13 cellular contexts compared by ENCODE assay signal in genomic region chr15:67118808-67119207, GRCh38. TPM values are rescaled to one million over a fixed set of nuclear protein-coding genes. Genes with fewer than 3 reads are reported as not detected.
DNase-seq lines count a peak whose midpoint lies in the region; ATAC-seq and TF ChIP-seq lines count a peak whose summit lies in the region.
"Had no signal": no experiment of that assay in that cellular context is flagged by ENCODE, and none has a peak within 500 bp of the region (broad histone marks: within the 10 kb centered on the region; RNA-seq: fewer than 3 reads in every experiment).

No MANE protein-coding gene starts in this region.

- peak overlapping the region; percentile 87 for H3K4me2 ChIP-seq in BLaER1
- H3K4me2 ChIP-seq in HCT116 (ENCODE audit: low read length) = peak overlapping the region; percentile 18

- CTCF ChIA-PET in HCT116 (lab: Charles Lee) = interaction anchor here (4.3 kb wide), 1 partner anchor 172 kb away, joined by 13 read pairs; no protein-coding TSS in a partner anchor

- H3K4me1 ChIP-seq in BLaER1 = peaks cover 100% of the 10 kb centered on the region
- H3K4me1 ChIP-seq in HCT116 (ENCODE audit: control insufficient read depth in 1 of 2, insufficient read depth in 2 of 2, low read length in 2 of 2) = peaks cover 93 to 100% of the 10 kb centered on the region in 2 experiments

- ATAC-seq in HCT116 = no peak
- no peak for ATAC-seq in activated naive CD8-positive, alpha-beta T cell treated with anti-CD3 and anti-CD28 coated beads, Interleukin-2, amount 50 U/mL, for 24 hours
- ATAC-seq in naive B cell (ENCODE audit: low read depth in 2 of 2) = no peak
- ATAC-seq in HG02642 (IDR thresholded peaks at IDR 0.05; ENCODE audit: poor library complexity, unreplicated experiment) = no peak
- ATAC-seq in GM18505 (IDR thresholded peaks at IDR 0.05; ENCODE audit: unreplicated experiment) = no peak

- RAD21 ChIA-PET in HCT116 (lab: Charles Lee; ENCODE audit: low non-redundant PET in 1 of 2, low total read pairs in 2 of 2, uncharacterized antibody in 2 of 2, unreplicated experiment in 2 of 2) = no interaction called here

- no peak for TF ChIP-seq RAD21 in HCT116 (IDR thresholded peaks at IDR 0.05; ENCODE audit: low read depth)

- no peak overlapping the region for H2AFZ ChIP-seq in HCT116 (ENCODE audit: low read depth, low read length, poor library complexity, severe bottlenecking)

- H3K9me3 Mint-ChIP-seq in activated naive CD8-positive, alpha-beta T cell treated with anti-CD3 and anti-CD28 coated beads, Interleukin-2, amount 50 U/mL, for 24 hours = peaks cover 4% of the 10 kb centered on the region
- H3K9me3 Mint-ChIP-seq in naive B cell = no peaks in the 10 kb centered on the region

- peaks cover 100% of the 10 kb centered on the region for H3K79me2 ChIP-seq in HCT116 (ENCODE audit: insufficient read depth, low read length)

- no peak for TF ChIP-seq CTCF in HCT116 (IDR thresholded peaks at IDR 0.05 in 2 of 3, conservative IDR thresholded peaks at IDR 0.05 in 1 of 3; ENCODE audit: borderline replicate concordance in 1 of 3, insufficient read depth in 1 of 3, low read depth in 2 of 3, low read length in 2 of 3)

- POLR2A ChIA-PET in HCT116 (lab: Charles Lee) = interaction anchor here (1.7 kb wide), 1 partner anchor 12 kb away, joined by 4 read pairs; no protein-coding TSS in a partner anchor

- peaks cover 89% of the 10 kb centered on the region for H4K20me1 ChIP-seq in BLaER1
- H4K20me1 ChIP-seq in HCT116 (ENCODE audit: insufficient read depth) = no peaks in the 10 kb centered on the region

- H3K27me3 Mint-ChIP-seq in activated naive CD8-positive, alpha-beta T cell treated with anti-CD3 and anti-CD28 coated beads, Interleukin-2, amount 50 U/mL, for 24 hours = no peaks in the 10 kb centered on the region
- no peaks in the 10 kb centered on the region for H3K27me3 Mint-ChIP-seq in naive B cell

- no peak for TF ChIP-seq POLR2A in HCT116 (IDR thresholded peaks at IDR 0.05; ENCODE audit: borderline replicate concordance, extremely low read depth, insufficient read depth, insufficient read length)
- no peak for TF ChIP-seq POLR2A in GM18505 (IDR thresholded peaks at IDR 0.05; ENCODE audit: borderline replicate concordance, extremely low read depth, insufficient read depth, insufficient read length)

- peak overlapping the region; percentile 93 for H3K27ac Mint-ChIP-seq in activated naive CD8-positive, alpha-beta T cell treated with anti-CD3 and anti-CD28 coated beads, Interleukin-2, amount 50 U/mL, for 24 hours
- peak overlapping the region in 5 of 6 donors; percentile 92 to 99 (median 98) for H3K27ac Mint-ChIP-seq in naive B cell

- H3K4me3 ChIP-seq in BLaER1 (no peak overlapping the region), HCT116 (replicated peaks in 1 of 2; ENCODE audit: low read depth in 1 of 2, low read length in 2 of 2) (no peak overlapping the region), H7 (ENCODE audit: insufficient read depth, low read depth, low read length) (no peak overlapping the region)
- H3K4me3 ChIP-seq: cardiac muscle cell, esophagus muscularis mucosa had no signal

- no peaks in the 10 kb centered on the region for H3K9me2 ChIP-seq in HCT116 (ENCODE audit: insufficient read depth)

- H3K9ac ChIP-seq in BLaER1 = no peak overlapping the region
- H3K9ac ChIP-seq in HCT116 (ENCODE audit: low read length) = peak overlapping the region; percentile 2; the same call in 1 of the 2 replicates

- H3K9me3 ChIP-seq in BLaER1 (no peaks in the 10 kb centered on the region), HCT116 (ENCODE audit: control insufficient read depth in 1 of 2, insufficient read depth in 1 of 2, low read depth in 1 of 2, low read length in 2 of 2) (no peaks in the 10 kb centered on the region)
- H3K9me3 ChIP-seq: esophagus muscularis mucosa had no signal

- peaks cover 9% of the 10 kb centered on the region for H3K36me3 ChIP-seq in BLaER1
- H3K36me3 ChIP-seq in HCT116 (ENCODE audit: control insufficient read depth in 1 of 2, insufficient read depth in 2 of 2, low read length in 2 of 2) = no peaks in the 10 kb centered on the region
- H3K36me3 ChIP-seq in H7 (replicated peaks; ENCODE audit: control insufficient read depth, insufficient read depth, low read length) = no peaks in the 10 kb centered on the region
- H3K36me3 ChIP-seq: cardiac muscle cell, esophagus muscularis mucosa had no signal

- intact Hi-C loops in HCT116 (cut with micrococcal nuclease) = no loop called here

- peaks cover 88% of the 10 kb centered on the region for H3K4me1 Mint-ChIP-seq in activated naive CD8-positive, alpha-beta T cell treated with anti-CD3 and anti-CD28 coated beads, Interleukin-2, amount 50 U/mL, for 24 hours
- H3K4me1 Mint-ChIP-seq in naive B cell = peaks cover 70 to 98% (median 95%) of the 10 kb centered on the region in 3 donors

- H3K4me3 Mint-ChIP-seq in activated naive CD8-positive, alpha-beta T cell treated with anti-CD3 and anti-CD28 coated beads, Interleukin-2, amount 50 U/mL, for 24 hours = no peak overlapping the region
- H3K4me3 Mint-ChIP-seq in naive B cell = peak overlapping the region in 7 of 8 donors; percentile 3 to 89 (median 44)

- H3K27me3 ChIP-seq in BLaER1 (no peaks in the 10 kb centered on the region), HCT116 (ENCODE audit: insufficient read depth, low read length) (no peaks in the 10 kb centered on the region), H7 (ENCODE audit: control insufficient read depth, insufficient read depth, low read length) (no peaks in the 10 kb centered on the region)
- H3K27me3 ChIP-seq: cardiac muscle cell, esophagus muscularis mucosa had no signal

- BruUV-seq in HCT116 (replicated peaks; lab: Mats Ljungman, UMichigan) = no TSS peak

- H3K36me3 Mint-ChIP-seq in activated naive CD8-positive, alpha-beta T cell treated with anti-CD3 and anti-CD28 coated beads, Interleukin-2, amount 50 U/mL, for 24 hours (ENCODE audit: low read depth) = peaks cover 5% of the 10 kb centered on the region
- peaks cover 4 to 8% of the 10 kb centered on the region in 2 donors for H3K36me3 Mint-ChIP-seq in naive B cell

- no peak overlapping the region for H3K27ac ChIP-seq in BLaER1
- H3K27ac ChIP-seq in HCT116 (ENCODE audit: low read depth, low read length) = no peak overlapping the region
- H3K27ac ChIP-seq: cardiac muscle cell had no signal

- DNase-seq in HCT116 (ENCODE audit: low read depth, low spot score) (no peak), naive B cell (no peak), H7 (no peak), NCI-H2171 (lab: John Stamatoyannopoulos, UW) (no peak)
- no peak for DNase-seq in activated naive CD8-positive, alpha-beta T cell treated with anti-CD3 and anti-CD28 coated beads, Interleukin-2, amount 50 U/mL, for 24 hours
- DNase-seq: NCI-H1105, NCI-H226, posterior cingulate gyrus had no signal

TF ChIP-seq in HCT116, 20 proteins besides CTCF, POLR2A, EP300 and RAD21:
- 0 out of 2 replicates have a peak, but pooled peaks have one; percentile 17 for TF ChIP-seq ZFX (IDR thresholded peaks at IDR 0.05)
- TF ChIP-seq, protein P1, sequence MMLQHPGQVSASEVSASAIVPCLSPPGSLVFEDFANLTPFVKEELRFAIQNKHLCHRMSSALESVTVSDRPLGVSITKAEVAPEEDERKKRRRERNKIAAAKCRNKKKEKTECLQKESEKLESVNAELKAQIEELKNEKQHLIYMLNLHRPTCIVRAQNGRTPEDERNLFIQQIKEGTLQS (IDR thresholded peaks at IDR 0.05) = no peak
- no peak for TF ChIP-seq EZH2phosphoT487 (IDR thresholded peaks at IDR 0.05; ENCODE audit: borderline replicate concordance)

RNA-seq across cellular contexts. Expression of gene SMAD3, which starts 53.4 kb away (rescaled TPM):
- total RNA-seq in HCT116 (2021; ENCODE audit: unreplicated experiment) = 89.2 TPM
- polyA plus RNA-seq in HCT116 (2012) = 54.4 and 57.6 TPM in 2 replicates
- polyA plus RNA-seq in naive B cell (ENCODE audit: low read depth in 6 of 6) = 10 to 100 TPM; 34.7 to 68.7 (median 38.0) TPM
- 29.2 and 30.8 TPM in 2 replicates for total RNA-seq in H7 (2014; rRNA removed; shearing (Covaris generic))
